Comparison of ENCODE assay signal across 29 cellular contexts in the genomic region with DNA sequence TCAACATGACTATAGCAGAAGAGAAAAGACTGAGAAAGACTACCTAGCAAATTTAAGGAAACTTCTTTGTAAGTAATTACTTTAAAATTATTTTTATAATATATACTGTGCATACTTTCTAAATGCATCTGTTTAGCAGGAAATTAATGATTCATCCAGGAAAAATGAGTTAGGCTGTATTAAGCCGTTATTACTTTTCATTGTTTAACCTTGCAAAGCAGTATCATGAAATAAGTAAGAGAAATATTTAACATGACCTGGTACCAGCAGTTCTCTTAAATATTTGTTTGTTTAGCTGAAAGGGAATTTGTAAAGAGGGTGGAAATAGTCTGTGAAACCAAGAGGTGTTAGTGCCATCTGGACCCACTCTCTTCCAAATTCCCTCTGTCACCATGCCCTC.
DNase-seq lines count a peak whose midpoint lies in the region; ATAC-seq and TF ChIP-seq lines count a peak whose summit lies in the region.
"Had no signal": no experiment of that assay in that cellular context is flagged by ENCODE, and none has a peak within 500 bp of the region (broad histone marks: within the 10 kb centered on the region; RNA-seq: fewer than 3 reads in every experiment).

No MANE protein-coding gene starts in this region.

- peaks cover 9% of the 10 kb centered on the region for H3K4me1 Mint-ChIP-seq in activated naive CD8-positive, alpha-beta T cell treated with anti-CD3 and anti-CD28 coated beads, Interleukin-2, amount 50 U/mL, for 24 hours
- peaks cover 22% of the 10 kb centered on the region for H3K4me1 Mint-ChIP-seq in activated naive CD8-positive, alpha-beta T cell treated with anti-CD3 and anti-CD28 coated beads for 36 hours
- H3K4me1 Mint-ChIP-seq in osteocyte (ENCODE audit: unreplicated experiment), result peaks cover 40% of the 10 kb centered on the region

- no peaks in the 10 kb centered on the region for H3K27me3 Mint-ChIP-seq in activated naive CD8-positive, alpha-beta T cell treated with anti-CD3 and anti-CD28 coated beads, Interleukin-2, amount 50 U/mL, for 24 hours
- no peaks in the 10 kb centered on the region for H3K27me3 Mint-ChIP-seq in activated naive CD8-positive, alpha-beta T cell treated with anti-CD3 and anti-CD28 coated beads for 36 hours
- H3K27me3 Mint-ChIP-seq in osteocyte (ENCODE audit: unreplicated experiment), result no peaks in the 10 kb centered on the region
- H3K27me3 Mint-ChIP-seq: CD4-positive, alpha-beta T cell had no signal

- H3K27ac Mint-ChIP-seq in activated naive CD8-positive, alpha-beta T cell treated with anti-CD3 and anti-CD28 coated beads, Interleukin-2, amount 50 U/mL, for 24 hours, result peak overlapping the region; percentile 40
- no peak overlapping the region for H3K27ac Mint-ChIP-seq in activated naive CD8-positive, alpha-beta T cell treated with anti-CD3 and anti-CD28 coated beads for 36 hours
- peak overlapping the region; percentile 57 for H3K27ac Mint-ChIP-seq in osteocyte (ENCODE audit: unreplicated experiment)
- H3K27ac Mint-ChIP-seq: activated CD8-positive, alpha-beta T cell treated with anti-CD3 and anti-CD28 coated beads, Interleukin-2, amount 10 ng/mL, durations not matched to agents 7 days and 5 days; activated naive CD4-positive, alpha-beta T cell treated with anti-CD3 and anti-CD28 coated beads for 36 hours; CD4-positive, alpha-beta T cell; effector memory CD8-positive, alpha-beta T cell had no signal

- peak overlapping the region in 1 of 4 donors; percentile 44 for H3K27ac ChIP-seq in upper lobe of left lung
- H3K27ac ChIP-seq: 22Rv1, coronary artery, HL-60, pancreas, Peyer's patch had no signal

- DNase-seq in activated naive CD8-positive, alpha-beta T cell treated with anti-CD3 and anti-CD28 coated beads, Interleukin-2, amount 50 U/mL, for 24 hours, result no peak
- no peak for DNase-seq in activated naive CD8-positive, alpha-beta T cell treated with anti-CD3 and anti-CD28 coated beads for 36 hours
- DNase-seq in epithelial cell of esophagus (ENCODE audit: low read depth) (peak; percentile 16), osteocyte (ENCODE audit: extremely low spot score, unreplicated experiment) (no peak), MV-4-11 (lab: John Stamatoyannopoulos, UW) (no peak), upper lobe of left lung (no peak), islet precursor cell (no peak)
- DNase-seq: activated CD8-positive, alpha-beta T cell treated with anti-CD3 and anti-CD28 coated beads, Interleukin-2, amount 10 ng/mL, durations not matched to agents 7 days and 5 days; activated naive CD4-positive, alpha-beta T cell treated with anti-CD3 and anti-CD28 coated beads for 36 hours; amygdala; CD4-positive, alpha-beta T cell; DND-41; effector memory CD8-positive, alpha-beta T cell; foreskin melanocyte; GOT3; KG1; left cardiac atrium; NCI-H1417; NCI-H2081 treated with DMSO at 0.1 percent for 48 hours; NCI-H345; pancreas; Peyer's patch; SHP77 treated with DMSO at 0.1 percent for 48 hours; stimulated activated naive CD4-positive, alpha-beta T cell treated with Interleukin-2 at 50 U/mL for 16 hours had no signal

- TF ChIP-seq EP300 in upper lobe of left lung (IDR thresholded peaks at IDR 0.05), result no peak

- H3K4me1 ChIP-seq in upper lobe of left lung, result peaks cover 19 to 53% (median 29%) of the 10 kb centered on the region in 4 donors

- TF ChIP-seq POLR2A in upper lobe of left lung (IDR thresholded peaks at IDR 0.05), result no peak

- TF ChIP-seq CTCF in epithelial cell of esophagus (IDR thresholded peaks at IDR 0.05; ENCODE audit: insufficient read depth, low read depth, low read length, missing control alignments) (no peak), osteocyte (IDR thresholded peaks at IDR 0.05) (no peak), upper lobe of left lung (IDR thresholded peaks at IDR 0.05) (no peak)

- no peaks in the 10 kb centered on the region for H3K9me3 ChIP-seq in upper lobe of left lung
- H3K9me3 ChIP-seq: pancreas, Peyer's patch had no signal

- no peaks in the 10 kb centered on the region for H3K36me3 ChIP-seq in upper lobe of left lung
- H3K36me3 ChIP-seq: pancreas, Peyer's patch had no signal

- peaks cover 14% of the 10 kb centered on the region for H3K36me3 Mint-ChIP-seq in activated naive CD8-positive, alpha-beta T cell treated with anti-CD3 and anti-CD28 coated beads, Interleukin-2, amount 50 U/mL, for 24 hours (ENCODE audit: low read depth)
- peaks cover 26% of the 10 kb centered on the region for H3K36me3 Mint-ChIP-seq in activated naive CD8-positive, alpha-beta T cell treated with anti-CD3 and anti-CD28 coated beads for 36 hours
- H3K36me3 Mint-ChIP-seq in osteocyte (ENCODE audit: unreplicated experiment), result peaks cover 8% of the 10 kb centered on the region

- no peak overlapping the region for H3K4me3 Mint-ChIP-seq in activated naive CD8-positive, alpha-beta T cell treated with anti-CD3 and anti-CD28 coated beads, Interleukin-2, amount 50 U/mL, for 24 hours
- H3K4me3 Mint-ChIP-seq in activated naive CD8-positive, alpha-beta T cell treated with anti-CD3 and anti-CD28 coated beads for 36 hours, result no peak overlapping the region
- no peak overlapping the region for H3K4me3 Mint-ChIP-seq in osteocyte (ENCODE audit: unreplicated experiment)
- H3K4me3 Mint-ChIP-seq: activated CD8-positive, alpha-beta T cell treated with anti-CD3 and anti-CD28 coated beads, Interleukin-2, amount 10 ng/mL, durations not matched to agents 7 days and 5 days; activated naive CD4-positive, alpha-beta T cell treated with anti-CD3 and anti-CD28 coated beads for 36 hours; CD4-positive, alpha-beta T cell; effector memory CD8-positive, alpha-beta T cell had no signal

- no peak overlapping the region for H3K4me3 ChIP-seq in epithelial cell of esophagus (ENCODE audit: low read length)
- H3K4me3 ChIP-seq in upper lobe of left lung, result no peak overlapping the region
- H3K4me3 ChIP-seq: coronary artery, pancreas, Peyer's patch had no signal

- ATAC-seq in activated naive CD8-positive, alpha-beta T cell treated with anti-CD3 and anti-CD28 coated beads, Interleukin-2, amount 50 U/mL, for 24 hours, result no peak
- ATAC-seq in SK-N-SH treated with all-trans-retinoic acid at 6 μM for 48 hours (peak; percentile 76), upper lobe of left lung (ENCODE audit: low FRiP score in 2 of 2) (no peak)
- ATAC-seq: activated CD8-positive, alpha-beta T cell treated with anti-CD3 and anti-CD28 coated beads, Interleukin-2, amount 10 ng/mL, durations not matched to agents 7 days and 5 days; effector memory CD8-positive, alpha-beta T cell; esophagus mucosa; left cardiac atrium; pancreas had no signal

- 27 to 35% methylated on average over 1 of the region's 1 CpG for WGBS in upper lobe of left lung, 2 donors

- no peaks in the 10 kb centered on the region for H3K27me3 ChIP-seq in upper lobe of left lung
- H3K27me3 ChIP-seq: pancreas, Peyer's patch had no signal

- H3K9me3 Mint-ChIP-seq in activated naive CD8-positive, alpha-beta T cell treated with anti-CD3 and anti-CD28 coated beads, Interleukin-2, amount 50 U/mL, for 24 hours, result peaks cover 8% of the 10 kb centered on the region
- peaks cover 16% of the 10 kb centered on the region for H3K9me3 Mint-ChIP-seq in activated naive CD8-positive, alpha-beta T cell treated with anti-CD3 and anti-CD28 coated beads for 36 hours
- H3K9me3 Mint-ChIP-seq in osteocyte (ENCODE audit: unreplicated experiment), result peaks cover 13% of the 10 kb centered on the region
- H3K9me3 Mint-ChIP-seq: effector memory CD8-positive, alpha-beta T cell had no signal

TF ChIP-seq in SK-N-SH treated with all-trans-retinoic acid at 6 μM for 48 hours, 23 proteins besides CTCF, POLR2A, EP300 and RAD21:
- TF ChIP-seq, protein P1, sequence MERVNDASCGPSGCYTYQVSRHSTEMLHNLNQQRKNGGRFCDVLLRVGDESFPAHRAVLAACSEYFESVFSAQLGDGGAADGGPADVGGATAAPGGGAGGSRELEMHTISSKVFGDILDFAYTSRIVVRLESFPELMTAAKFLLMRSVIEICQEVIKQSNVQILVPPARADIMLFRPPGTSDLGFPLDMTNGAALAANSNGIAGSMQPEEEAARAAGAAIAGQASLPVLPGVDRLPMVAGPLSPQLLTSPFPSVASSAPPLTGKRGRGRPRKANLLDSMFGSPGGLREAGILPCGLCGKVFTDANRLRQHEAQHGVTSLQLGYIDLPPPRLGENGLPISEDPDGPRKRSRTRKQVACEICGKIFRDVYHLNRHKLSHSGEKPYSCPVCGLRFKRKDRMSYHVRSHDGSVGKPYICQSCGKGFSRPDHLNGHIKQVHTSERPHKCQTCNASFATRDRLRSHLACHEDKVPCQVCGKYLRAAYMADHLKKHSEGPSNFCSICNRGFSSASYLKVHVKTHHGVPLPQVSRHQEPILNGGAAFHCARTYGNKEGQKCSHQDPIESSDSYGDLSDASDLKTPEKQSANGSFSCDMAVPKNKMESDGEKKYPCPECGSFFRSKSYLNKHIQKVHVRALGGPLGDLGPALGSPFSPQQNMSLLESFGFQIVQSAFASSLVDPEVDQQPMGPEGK (CRISPR knock-in tag; IDR thresholded peaks at IDR 0.05; ENCODE audit: borderline replicate concordance), result no peak
- TF ChIP-seq ISL1 (CRISPR knock-in tag; IDR thresholded peaks at IDR 0.05), result peak; percentile 6; the same call in 1 of the 2 replicates
